Comparison of ENCODE assay signal across 9 cellular contexts in genomic region chr20:1185316-1185741, GRCh38. TPM values are rescaled to one million over a fixed set of nuclear protein-coding genes. Genes with fewer than 3 reads are reported as not detected.
DNase-seq lines count a peak whose midpoint lies in the region; ATAC-seq and TF ChIP-seq lines count a peak whose summit lies in the region.
"Had no signal": no experiment of that assay in that cellular context is flagged by ENCODE, and none has a peak within 500 bp of the region (broad histone marks: within the 10 kb centered on the region; RNA-seq: fewer than 3 reads in every experiment).

No MANE protein-coding gene starts in this region.

- no peaks in the 10 kb centered on the region for H3K9me3 ChIP-seq in vagina
- no peaks in the 10 kb centered on the region for H3K9me3 ChIP-seq in CD8-positive, alpha-beta memory T cell (ENCODE audit: low read length)

- intact Hi-C loops in vagina (cut with DNase I) = no loop called here

- H3K4me3 Mint-ChIP-seq in activated naive CD8-positive, alpha-beta T cell treated with anti-CD3 and anti-CD28 coated beads, Interleukin-2, amount 10 ng/mL, durations not matched to agents 7 days and 5 days = peak overlapping the region; percentile 16
- no peak overlapping the region for H3K4me3 Mint-ChIP-seq in CD8-positive, alpha-beta memory T cell

- peaks cover 16% of the 10 kb centered on the region for H3K4me1 ChIP-seq in vagina
- H3K4me1 ChIP-seq in CD8-positive, alpha-beta memory T cell (ENCODE audit: insufficient read depth, low read length) = no peaks in the 10 kb centered on the region

- H3K36me3 Mint-ChIP-seq in activated naive CD8-positive, alpha-beta T cell treated with anti-CD3 and anti-CD28 coated beads, Interleukin-2, amount 10 ng/mL, durations not matched to agents 7 days and 5 days = no peaks in the 10 kb centered on the region
- peaks cover 0 to 2% (median 0%) of the 10 kb centered on the region in 3 donors for H3K36me3 Mint-ChIP-seq in CD8-positive, alpha-beta memory T cell

- no peaks in the 10 kb centered on the region for H3K27me3 ChIP-seq in vagina
- peaks cover 6% of the 10 kb centered on the region for H3K27me3 ChIP-seq in CD8-positive, alpha-beta memory T cell (ENCODE audit: insufficient read depth, low read length, poor library complexity, severe bottlenecking)

- H3K27me3 Mint-ChIP-seq in activated naive CD8-positive, alpha-beta T cell treated with anti-CD3 and anti-CD28 coated beads, Interleukin-2, amount 10 ng/mL, durations not matched to agents 7 days and 5 days = peaks cover 33% of the 10 kb centered on the region
- H3K27me3 Mint-ChIP-seq in CD8-positive, alpha-beta memory T cell = peaks cover 19 to 24% of the 10 kb centered on the region in 2 donors

- TF ChIP-seq POLR2A in vagina (IDR thresholded peaks at IDR 0.05) = no peak

- H3K4me3 ChIP-seq in vagina = peak overlapping the region; percentile 41 to 49
- H3K4me3 ChIP-seq in CD8-positive, alpha-beta memory T cell (ENCODE audit: low read length) = no peak overlapping the region

- H3K27ac ChIP-seq in vagina (no peak overlapping the region), RWPE1 (no peak overlapping the region)
- H3K27ac ChIP-seq in CD8-positive, alpha-beta memory T cell (ENCODE audit: low read depth, low read length) = no peak overlapping the region

- CTCF ChIA-PET in CD8-positive, alpha-beta memory T cell (lab: Charles Lee) = no interaction called here
- CTCF ChIA-PET in RWPE1 (lab: Yijun Ruan, JAX) = interaction anchor here (0.6 to 1.4 kb wide), 3 partner anchors 65 to 1147 kb away, joined by 4 to 6 read pairs (median 5); no protein-coding TSS in a partner anchor

- peaks cover 6% of the 10 kb centered on the region for H3K4me1 Mint-ChIP-seq in activated naive CD8-positive, alpha-beta T cell treated with anti-CD3 and anti-CD28 coated beads, Interleukin-2, amount 10 ng/mL, durations not matched to agents 7 days and 5 days
- H3K4me1 Mint-ChIP-seq in CD8-positive, alpha-beta memory T cell = peaks cover 10 to 14% (median 12%) of the 10 kb centered on the region in 3 donors

- DNase-seq in stimulated activated CD4-positive, alpha-beta T cell treated with anti-CD3 and anti-CD28 coated beads, Interleukin-15, amount 100 ng/mL, for 24 hours = peak; percentile 32
- DNase-seq in stimulated activated CD4-positive, alpha-beta T cell treated with anti-CD3 and anti-CD28 coated beads, Interleukin-4, amount 100 ng/mL, for 1 hour = no peak
- DNase-seq in activated naive CD8-positive, alpha-beta T cell treated with anti-CD3 and anti-CD28 coated beads, Interleukin-2, amount 10 ng/mL, durations not matched to agents 7 days and 5 days = no peak
- peak; percentile 54 for DNase-seq in iPS-NIHi7 (ENCODE audit: extremely low spot score)
- DNase-seq in vagina (ENCODE audit: extremely low spot score in 2 of 2) = no peak
- DNase-seq in CD8-positive, alpha-beta memory T cell = no peak
- no peak for DNase-seq in RWPE1 (ENCODE audit: low spot score)
- no peak for DNase-seq in amygdala (lab: John Stamatoyannopoulos, UW)

- ATAC-seq in activated naive CD8-positive, alpha-beta T cell treated with anti-CD3 and anti-CD28 coated beads, Interleukin-2, amount 10 ng/mL, durations not matched to agents 7 days and 5 days (ENCODE audit: low read depth) = peak; percentile 41

- POLR2A ChIA-PET in activated naive CD8-positive, alpha-beta T cell treated with anti-CD3 and anti-CD28 coated beads, Interleukin-2, amount 10 ng/mL, durations not matched to agents 7 days and 5 days (lab: Charles Lee) = no interaction called here
- POLR2A ChIA-PET in CD8-positive, alpha-beta memory T cell (lab: Charles Lee) = no interaction called here
- POLR2A ChIA-PET in RWPE1 (lab: Yijun Ruan, JAX; ENCODE audit: low non-redundant PET) = no interaction called here

- H3K27ac Mint-ChIP-seq in activated naive CD8-positive, alpha-beta T cell treated with anti-CD3 and anti-CD28 coated beads, Interleukin-2, amount 10 ng/mL, durations not matched to agents 7 days and 5 days = no peak overlapping the region
- no peak overlapping the region for H3K27ac Mint-ChIP-seq in CD8-positive, alpha-beta memory T cell

- H3K36me3 ChIP-seq in vagina = no peaks in the 10 kb centered on the region
- H3K36me3 ChIP-seq in CD8-positive, alpha-beta memory T cell (ENCODE audit: insufficient read depth, low read length) = no peaks in the 10 kb centered on the region

- no peak for TF ChIP-seq CTCF in vagina (IDR thresholded peaks at IDR 0.05)
- TF ChIP-seq CTCF in RWPE1 (conservative IDR thresholded peaks at IDR 0.05; ENCODE audit: low read depth) = no peak

- no peaks in the 10 kb centered on the region for H3K9me3 Mint-ChIP-seq in activated naive CD8-positive, alpha-beta T cell treated with anti-CD3 and anti-CD28 coated beads, Interleukin-2, amount 10 ng/mL, durations not matched to agents 7 days and 5 days
- H3K9me3 Mint-ChIP-seq in CD8-positive, alpha-beta memory T cell = no peaks in the 10 kb centered on the region

RNA-seq across cellular contexts. Expression of gene TMEM74B, which starts 0.5 kb away (rescaled TPM):
- total RNA-seq in activated naive CD8-positive, alpha-beta T cell treated with anti-CD3 and anti-CD28 coated beads, Interleukin-2, amount 10 ng/mL, durations not matched to agents 7 days and 5 days = 1 to 10 TPM; 3.5 to 4.0 TPM
- total RNA-seq in vagina = 4.2 TPM
- under 1 TPM in 1 of 2 experiments, not detected in 1; 0.18 TPM for total RNA-seq in CD8-positive, alpha-beta memory T cell
- not detected for polyA plus RNA-seq in CD8-positive, alpha-beta memory T cell

RNA-seq across cellular contexts. Expression of gene C20orf202, which starts 17.9 kb away (rescaled TPM):
- under 1 TPM; 0.25 to 0.26 TPM for total RNA-seq in activated naive CD8-positive, alpha-beta T cell treated with anti-CD3 and anti-CD28 coated beads, Interleukin-2, amount 10 ng/mL, durations not matched to agents 7 days and 5 days
- not detected for total RNA-seq in vagina
- total RNA-seq in CD8-positive, alpha-beta memory T cell = not detected
- polyA plus RNA-seq in CD8-positive, alpha-beta memory T cell = not detected
- total RNA-seq: T-helper 2 cell treated with Interferon-gamma antibody and Interleukin-4, amounts not matched to agents 100 ng/mL and 5 ng/mL, for 36 hours had no signal

RNA-seq across cellular contexts. Expression of gene RAD21L1, which starts 40.5 kb away (rescaled TPM):
- under 1 TPM in 1 of 2 experiments, not detected in 1; 0.48 TPM for total RNA-seq in activated naive CD8-positive, alpha-beta T cell treated with anti-CD3 and anti-CD28 coated beads, Interleukin-2, amount 10 ng/mL, durations not matched to agents 7 days and 5 days
- not detected for total RNA-seq in vagina
- total RNA-seq in CD8-positive, alpha-beta memory T cell = not detected
- not detected for polyA plus RNA-seq in CD8-positive, alpha-beta memory T cell
- total RNA-seq: T-helper 2 cell treated with Interferon-gamma antibody and Interleukin-4, amounts not matched to agents 100 ng/mL and 5 ng/mL, for 36 hours had no signal

Comparison
In these comparisons a context has a peak if more than half of its experiments do, and no peak if none do; other contexts are left out.
1. DNase-seq: peak in stimulated activated CD4-positive, alpha-beta T cell treated with anti-CD3 and anti-CD28 coated beads, Interleukin-15, amount 100 ng/mL, for 24 hours (single experiment) and iPS-NIHi7 (single experiment); none in stimulated activated CD4-positive, alpha-beta T cell treated with anti-CD3 and anti-CD28 coated beads, Interleukin-4, amount 100 ng/mL, for 1 hour (single experiment), activated naive CD8-positive, alpha-beta T cell treated with anti-CD3 and anti-CD28 coated beads, Interleukin-2, amount 10 ng/mL, durations not matched to agents 7 days and 5 days (single experiment), vagina (0 of 2), CD8-positive, alpha-beta memory T cell (0 of 5), RWPE1 (single experiment) and amygdala (0 of 56).